Comparison of ENCODE assay signal across 1 cellular context in genomic region chr6:81748946-81749345, GRCh38.
TF ChIP-seq lines count a peak whose summit lies in the region.

No MANE protein-coding gene starts in this region.

TF ChIP-seq in HepG2, 621 proteins besides CTCF, POLR2A, EP300 and RAD21 (continued from another document):
- no peak for TF ChIP-seq ETS1 (CRISPR knock-in tag; IDR thresholded peaks at IDR 0.05)
- no peak for TF ChIP-seq ZBED4 (CRISPR knock-in tag; IDR thresholded peaks at IDR 0.05; ENCODE audit: borderline replicate concordance)
- no peak for TF ChIP-seq ZNF124 (CRISPR knock-in tag; IDR thresholded peaks at IDR 0.05)
- TF ChIP-seq HMGA1 (CRISPR knock-in tag; conservative IDR thresholded peaks at IDR 0.05), result no peak
- TF ChIP-seq ZNF891 (CRISPR knock-in tag; IDR thresholded peaks at IDR 0.05), result no peak
- TF ChIP-seq ZNF326 (CRISPR knock-in tag; IDR thresholded peaks at IDR 0.05; ENCODE audit: borderline replicate concordance), result no peak
- TF ChIP-seq NFKBIZ (CRISPR knock-in tag; IDR thresholded peaks at IDR 0.05), result no peak
- TF ChIP-seq PPARG (CRISPR knock-in tag; conservative IDR thresholded peaks at IDR 0.05), result no peak
- no peak for TF ChIP-seq HNF1B (CRISPR knock-in tag; IDR thresholded peaks at IDR 0.05)
- TF ChIP-seq GZF1 (CRISPR knock-in tag; IDR thresholded peaks at IDR 0.05), result no peak
- no peak for TF ChIP-seq ZKSCAN8 (CRISPR knock-in tag; IDR thresholded peaks at IDR 0.05; ENCODE audit: borderline replicate concordance)
- no peak for TF ChIP-seq ZNF30 (CRISPR knock-in tag; IDR thresholded peaks at IDR 0.05)
- TF ChIP-seq MIER2 (CRISPR knock-in tag; IDR thresholded peaks at IDR 0.05), result no peak
- TF ChIP-seq DRAP1 (CRISPR knock-in tag; IDR thresholded peaks at IDR 0.05), result no peak
- no peak for TF ChIP-seq TP53 (CRISPR knock-in tag; conservative IDR thresholded peaks at IDR 0.05)
- TF ChIP-seq PHB2 (IDR thresholded peaks at IDR 0.05; ENCODE audit: partially characterized antibody), result no peak
- TF ChIP-seq TFAP4 (IDR thresholded peaks at IDR 0.05; ENCODE audit: borderline replicate concordance, low read depth), result no peak
